ENCODE assay signal across 14 cellular contexts in genomic region chr12:27751386-27752047, GRCh38. TPM values are rescaled to one million over a fixed set of nuclear protein-coding genes. Genes with fewer than 3 reads are reported as not detected.
DNase-seq lines count a peak whose midpoint lies in the region; ATAC-seq, FAIRE-seq and TF ChIP-seq lines count a peak whose summit lies in the region.
"Had no signal": no experiment of that assay in that cellular context is flagged by ENCODE, and none has a peak within 500 bp of the region (broad histone marks: within the 10 kb centered on the region; RNA-seq: fewer than 3 reads in every experiment).

No MANE protein-coding gene starts in this region.

- peaks cover 3% of the 10 kb centered on the region for H3K4me1 Mint-ChIP-seq in activated naive CD4-positive, alpha-beta T cell treated with anti-CD3 and anti-CD28 coated beads for 36 hours (ENCODE audit: low read depth)

- H3K9me3 Mint-ChIP-seq in activated naive CD4-positive, alpha-beta T cell treated with anti-CD3 and anti-CD28 coated beads for 36 hours, result no peaks in the 10 kb centered on the region

- H4K20me1 ChIP-seq in PC-3 (ENCODE audit: low read length) (no peaks in the 10 kb centered on the region), keratinocyte (ENCODE audit: control insufficient read depth, extremely low read depth, insufficient read depth, low read length) (no peaks in the 10 kb centered on the region)

- peak overlapping the region; percentile 16 for H3K9ac ChIP-seq in PC-3 (ENCODE audit: low read length)
- H3K9ac ChIP-seq in keratinocyte (ENCODE audit: control insufficient read depth, extremely low read depth, insufficient read depth, low read length), result peak overlapping the region; percentile 41

- peak; percentile 99 for FAIRE-seq in keratinocyte (lab: Jason Lieb, UNC)

- H3K36me3 ChIP-seq in PC-3 (ENCODE audit: low read depth, low read length) (peaks cover 37% of the 10 kb centered on the region), keratinocyte (ENCODE audit: control insufficient read depth in 2 of 2, extremely low read depth in 1 of 2, insufficient read depth in 2 of 2, low read length in 2 of 2) (peaks cover 4% of the 10 kb centered on the region in 2 experiments), upper lobe of right lung (peaks cover 16% of the 10 kb centered on the region)

- H3K36me3 Mint-ChIP-seq in activated naive CD4-positive, alpha-beta T cell treated with anti-CD3 and anti-CD28 coated beads for 36 hours (ENCODE audit: low read depth), result peaks cover 24% of the 10 kb centered on the region

- peaks cover 46% of the 10 kb centered on the region for H3K4me1 ChIP-seq in PC-3 (ENCODE audit: insufficient read depth, low read length)
- H3K4me1 ChIP-seq in keratinocyte (ENCODE audit: control insufficient read depth, extremely low read depth, insufficient read depth, low read length), result peaks cover 36% of the 10 kb centered on the region
- H3K4me1 ChIP-seq in upper lobe of right lung, result peaks cover 9% of the 10 kb centered on the region
- H3K4me1 ChIP-seq: right atrium auricular region had no signal

- CTCF ChIA-PET in activated naive CD4-positive, alpha-beta T cell treated with anti-CD3 and anti-CD28 coated beads for 36 hours (lab: Charles Lee), result interaction anchor here (1.1 kb wide), 1 partner anchor 28 kb away, joined by 3 read pairs; the partner anchor contains the start of genes KLHL42 and MANSC4
- CTCF ChIA-PET in PC-3 (lab: Charles Lee), result no interaction called here

- ATAC-seq in PC-3, result peak; percentile 48
- ATAC-seq in upper lobe of right lung, result peak; percentile 57
- no peak for ATAC-seq in GM21576 (IDR thresholded peaks at IDR 0.05; ENCODE audit: unreplicated experiment)

- H3F3A ChIP-seq in PC-3 (ENCODE audit: low read length, unreplicated experiment), result peaks cover 11% of the 10 kb centered on the region

- H3K9me2 ChIP-seq in PC-3 (replicated peaks; ENCODE audit: low read length), result no peaks in the 10 kb centered on the region

- H3K4me3 Mint-ChIP-seq in activated naive CD4-positive, alpha-beta T cell treated with anti-CD3 and anti-CD28 coated beads for 36 hours, result no peak overlapping the region

- peaks cover 46% of the 10 kb centered on the region for H3K79me2 ChIP-seq in PC-3 (ENCODE audit: low read length)
- H3K79me2 ChIP-seq in keratinocyte (ENCODE audit: control insufficient read depth, insufficient read depth, low read length), result peaks cover 13% of the 10 kb centered on the region

- TF ChIP-seq CTCF in PC-3 (conservative IDR thresholded peaks at IDR 0.05; ENCODE audit: low read depth, low read length) (no peak), keratinocyte (optimal IDR thresholded peaks at IDR 0.05 in 1 of 3, IDR thresholded peaks at IDR 0.05 in 1 of 3, conservative IDR thresholded peaks at IDR 0.05 in 1 of 3; ENCODE audit: extremely low read depth in 1 of 3, insufficient read depth in 2 of 3, low read length in 3 of 3) (no peak), upper lobe of right lung (IDR thresholded peaks at IDR 0.05) (no peak)

- POLR2A ChIA-PET in PC-3 (lab: Charles Lee; ENCODE audit: unreplicated experiment), result no interaction called here

- no peaks in the 10 kb centered on the region for H3K27me3 ChIP-seq in PC-3 (ENCODE audit: low read length)
- H3K27me3 ChIP-seq in keratinocyte (ENCODE audit: control insufficient read depth, extremely low read depth, insufficient read depth, low read length), result no peaks in the 10 kb centered on the region
- H3K27me3 ChIP-seq in upper lobe of right lung, result no peaks in the 10 kb centered on the region
- H3K27me3 ChIP-seq: right atrium auricular region had no signal

- no peaks in the 10 kb centered on the region for H3K9me3 ChIP-seq in PC-3 (ENCODE audit: low read length)
- no peaks in the 10 kb centered on the region for H3K9me3 ChIP-seq in keratinocyte (ENCODE audit: control insufficient read depth, low read depth, low read length)
- H3K9me3 ChIP-seq in upper lobe of right lung, result no peaks in the 10 kb centered on the region
- H3K9me3 ChIP-seq: right atrium auricular region, thoracic aorta had no signal

- DNase-seq in activated naive CD4-positive, alpha-beta T cell treated with anti-CD3 and anti-CD28 coated beads for 36 hours, result no peak
- no peak for DNase-seq in activated naive CD4-positive, alpha-beta T cell treated with anti-CD3 and anti-CD28 coated beads, Interleukin-2, amount 50 U/mL, for 16 hours
- DNase-seq in PC-3, result peak; percentile 99
- DNase-seq in keratinocyte (ENCODE audit: low read depth, low spot score), result peak; percentile 89
- DNase-seq in upper lobe of right lung, result no peak
- no peak for DNase-seq in activated CD4-positive, alpha-beta T cell treated with anti-CD3 and anti-CD28 coated beads for 4 hours
- DNase-seq in superior temporal gyrus (ENCODE audit: extremely low spot score), result no peak
- DNase-seq: MM.1S, T1000 had no signal

- H3K27ac ChIP-seq in PC-3 (ENCODE audit: low read length) (peak overlapping the region; percentile 70), keratinocyte (ENCODE audit: control insufficient read depth, insufficient read depth, low read length) (peak overlapping the region; percentile 80), upper lobe of right lung (no peak overlapping the region)
- H3K27ac ChIP-seq: right atrium auricular region, thoracic aorta had no signal

- H3K27ac Mint-ChIP-seq in activated naive CD4-positive, alpha-beta T cell treated with anti-CD3 and anti-CD28 coated beads for 36 hours, result peak overlapping the region; percentile 66

- no TSS peak for BruUV-seq in PC-3 (replicated peaks; lab: Mats Ljungman, UMichigan)

- no peaks in the 10 kb centered on the region for H3K27me3 Mint-ChIP-seq in activated naive CD4-positive, alpha-beta T cell treated with anti-CD3 and anti-CD28 coated beads for 36 hours (ENCODE audit: low read depth)

- intact Hi-C loops in activated naive CD4-positive, alpha-beta T cell treated with anti-CD3 and anti-CD28 coated beads for 36 hours (cut with micrococcal nuclease), result no loop called here
- intact Hi-C loops in PC-3 (cut with micrococcal nuclease), result no loop called here
- intact Hi-C loops in upper lobe of right lung (cut with DNase I), result no loop called here

- H3K4me3 ChIP-seq in PC-3 (ENCODE audit: low read length), result no peak overlapping the region
- no peak overlapping the region for H3K4me3 ChIP-seq in keratinocyte (ENCODE audit: control insufficient read depth in 2 of 3, extremely low read depth in 1 of 3, insufficient read depth in 2 of 3, low read depth in 1 of 3, low read length in 3 of 3)
- H3K4me3 ChIP-seq in upper lobe of right lung, result no peak overlapping the region
- H3K4me3 ChIP-seq: right atrium auricular region, thoracic aorta had no signal

- dilution Hi-C loops in keratinocyte (cut with MboI; ENCODE audit: extremely low pct_ligation_motif_present, low sequenced_read_pairs), result no loop called here

- peak overlapping the region; percentile 30 for H3K4me2 ChIP-seq in PC-3 (ENCODE audit: low read length)
- H3K4me2 ChIP-seq in keratinocyte (ENCODE audit: control insufficient read depth, extremely low read depth, insufficient read depth, low read depth, low read length), result peak overlapping the region; percentile 45

- H2AFZ ChIP-seq in PC-3 (ENCODE audit: low read length) (no peak overlapping the region), keratinocyte (ENCODE audit: control insufficient read depth, low read length) (no peak overlapping the region)

- no peaks in the 10 kb centered on the region for H3K9me1 ChIP-seq in keratinocyte (ENCODE audit: control insufficient read depth, extremely low read depth, insufficient read depth, low read length)

RNA-seq across cellular contexts. Expression of gene KLHL42, which starts 28.5 kb away (rescaled TPM):
- total RNA-seq in activated naive CD4-positive, alpha-beta T cell treated with anti-CD3 and anti-CD28 coated beads for 36 hours, result 1 to 10 TPM; 9.4 to 9.8 TPM
- total RNA-seq in PC-3 (2014; rRNA removed) (74.2 and 82.6 TPM in 2 replicates), upper lobe of right lung (25.0 TPM)
- 18.6 to 27.2 TPM (median 20.6 TPM) in 3 replicates for polyA plus RNA-seq in keratinocyte
- 5.8 TPM for polyA plus RNA-seq in keratinocyte (2011; ENCODE audit: low read depth)
- 11.0 and 13.2 TPM in 2 replicates for polyA plus RNA-seq in keratinocyte (2011; cell fraction: cytosol; rRNA removed)
- 36.8 and 38.9 TPM in 2 replicates for polyA plus RNA-seq in keratinocyte (2011; cell fraction: nucleus; rRNA removed)
- 7.6 and 16.1 TPM in 2 replicates for polyA plus RNA-seq in keratinocyte (2012; ENCODE audit: low replicate concordance)
- polyA minus RNA-seq in keratinocyte, result 39.5 to 50.3 TPM (median 49.5 TPM) in 3 replicates
- polyA minus RNA-seq in keratinocyte (2011; cell fraction: cytosol; rRNA and poly(A)+ RNA removed), result 30.9 TPM
- 39.6 and 47.2 TPM in 2 replicates for polyA minus RNA-seq in keratinocyte (2011; cell fraction: nucleus; rRNA and poly(A)+ RNA removed)

RNA-seq across cellular contexts. Expression of gene MANSC4, which starts 28.5 kb away (rescaled TPM):
- not detected for total RNA-seq in activated naive CD4-positive, alpha-beta T cell treated with anti-CD3 and anti-CD28 coated beads for 36 hours
- total RNA-seq in PC-3 (2014; rRNA removed) (1.9 and 4.1 TPM in 2 replicates), upper lobe of right lung (not detected)
- polyA plus RNA-seq in keratinocyte, result 0.18 to 0.67 TPM (median 0.59 TPM) in 3 replicates
- polyA plus RNA-seq in keratinocyte (2011; ENCODE audit: low read depth), result not detected
- polyA plus RNA-seq in keratinocyte (2011; cell fraction: cytosol; rRNA removed), result 0.12 and 0.27 TPM in 2 replicates
- polyA plus RNA-seq in keratinocyte (2011; cell fraction: nucleus; rRNA removed), result 0.36 and 0.48 TPM in 2 replicates
- polyA plus RNA-seq in keratinocyte (2012; ENCODE audit: low replicate concordance), result 0.58 TPM in 1 of 2 replicates, not detected in the other
- 0.23 to 0.29 TPM in 2 of 3 replicates, not detected in the other for polyA minus RNA-seq in keratinocyte
- polyA minus RNA-seq in keratinocyte (2011; cell fraction: cytosol; rRNA and poly(A)+ RNA removed), result not detected
- not detected in 2 replicates for polyA minus RNA-seq in keratinocyte (2011; cell fraction: nucleus; rRNA and poly(A)+ RNA removed)
- total RNA-seq: Daoy, right atrium auricular region, thoracic aorta had no signal
- polyA plus RNA-seq: esophagus had no signal

RNA-seq across cellular contexts. Expression of gene MRPS35, which starts 40.9 kb away (rescaled TPM):
- total RNA-seq in activated naive CD4-positive, alpha-beta T cell treated with anti-CD3 and anti-CD28 coated beads for 36 hours, result 10 to 100 TPM; 53.1 to 57.6 TPM
- total RNA-seq in PC-3 (2014; rRNA removed) (82.5 and 117 TPM in 2 replicates), upper lobe of right lung (31.3 TPM)
- polyA plus RNA-seq in keratinocyte, result 34.8 to 76.0 TPM (median 60.1 TPM) in 3 replicates
- polyA plus RNA-seq in keratinocyte (2011; ENCODE audit: low read depth), result 27.2 TPM
- 39.0 and 65.8 TPM in 2 replicates for polyA plus RNA-seq in keratinocyte (2011; cell fraction: cytosol; rRNA removed)
- 30.0 and 39.3 TPM in 2 replicates for polyA plus RNA-seq in keratinocyte (2011; cell fraction: nucleus; rRNA removed)
- polyA plus RNA-seq in keratinocyte (2012; ENCODE audit: low replicate concordance), result 32.8 and 39.2 TPM in 2 replicates
- polyA minus RNA-seq in keratinocyte, result 3.7 to 25.3 TPM (median 12.1 TPM) in 3 replicates
- polyA minus RNA-seq in keratinocyte (2011; cell fraction: cytosol; rRNA and poly(A)+ RNA removed), result 31.3 TPM
- 8.0 and 15.3 TPM in 2 replicates for polyA minus RNA-seq in keratinocyte (2011; cell fraction: nucleus; rRNA and poly(A)+ RNA removed)

RNA-seq across cellular contexts. Expression of gene REP15, which starts 55.3 kb away (rescaled TPM):
- under 1 TPM; 0.19 to 0.22 TPM for total RNA-seq in activated naive CD4-positive, alpha-beta T cell treated with anti-CD3 and anti-CD28 coated beads for 36 hours
- total RNA-seq in PC-3 (2014; rRNA removed), result 1.6 and 2.4 TPM in 2 replicates
- 0.59 to 1.8 TPM (median 1.6 TPM) in 3 replicates for polyA plus RNA-seq in keratinocyte
- 1.1 TPM for polyA plus RNA-seq in keratinocyte (2011; ENCODE audit: low read depth)
- polyA plus RNA-seq in keratinocyte (2011; cell fraction: cytosol; rRNA removed), result 0.75 and 1.3 TPM in 2 replicates
- 2.2 and 3.9 TPM in 2 replicates for polyA plus RNA-seq in keratinocyte (2011; cell fraction: nucleus; rRNA removed)
- 1.0 and 1.7 TPM in 2 replicates for polyA plus RNA-seq in keratinocyte (2012; ENCODE audit: low replicate concordance)
- polyA minus RNA-seq in keratinocyte, result 1.3 to 1.9 TPM in 2 of 3 replicates, not detected in the other
- polyA minus RNA-seq in keratinocyte (2011; cell fraction: cytosol; rRNA and poly(A)+ RNA removed), result not detected
- polyA minus RNA-seq in keratinocyte (2011; cell fraction: nucleus; rRNA and poly(A)+ RNA removed), result 4.0 and 4.7 TPM in 2 replicates
- 4.5 TPM for total RNA-seq in upper lobe of right lung

Comparison
In these comparisons a context has a peak if more than half of its experiments do, and no peak if none do; other contexts are left out.
1. DNase-seq: peak in PC-3 (single experiment) and keratinocyte (single experiment); none in activated naive CD4-positive, alpha-beta T cell treated with anti-CD3 and anti-CD28 coated beads for 36 hours (single experiment), activated naive CD4-positive, alpha-beta T cell treated with anti-CD3 and anti-CD28 coated beads, Interleukin-2, amount 50 U/mL, for 16 hours (single experiment), upper lobe of right lung (single experiment), activated CD4-positive, alpha-beta T cell treated with anti-CD3 and anti-CD28 coated beads for 4 hours (0 of 2) and superior temporal gyrus (single experiment).